In genomic region chr2:180706694-180707093, GRCh38 we compare ENCODE assay signal across 20 cellular contexts.
"Had no signal": no experiment of that assay in that cellular context is flagged by ENCODE, and none has a peak within 500 bp of the region (broad histone marks: within the 10 kb centered on the region; RNA-seq: fewer than 3 reads in every experiment).

No MANE protein-coding gene starts in this region.

- FAIRE-seq: endometrium had no signal

- H3K27ac ChIP-seq: brain microvascular endothelial cell, left lung, sigmoid colon, spleen, upper lobe of right lung had no signal

- H3K27ac Mint-ChIP-seq: activated CD4-positive, alpha-beta T cell treated with anti-CD3 and anti-CD28 coated beads, Interleukin-2, amount 10 ng/mL, durations not matched to agents 24 days and 14 days; activated CD8-positive, alpha-beta T cell treated with anti-CD3 and anti-CD28 coated beads, Interleukin-2, amount 10 ng/mL, durations not matched to agents 7 days and 5 days; activated naive CD4-positive, alpha-beta T cell treated with anti-CD3 and anti-CD28 coated beads, Interleukin-2, amount 10 ng/mL, durations not matched to agents 7 days and 5 days; activated naive CD8-positive, alpha-beta T cell treated with anti-CD3 and anti-CD28 coated beads, Interleukin-2, amount 50 U/mL, for 24 hours; natural killer cell had no signal

- H3K4me3 Mint-ChIP-seq: activated CD4-positive, alpha-beta T cell treated with anti-CD3 and anti-CD28 coated beads, Interleukin-2, amount 10 ng/mL, durations not matched to agents 24 days and 14 days; activated CD8-positive, alpha-beta T cell treated with anti-CD3 and anti-CD28 coated beads, Interleukin-2, amount 10 ng/mL, durations not matched to agents 7 days and 5 days; activated naive CD4-positive, alpha-beta T cell treated with anti-CD3 and anti-CD28 coated beads, Interleukin-2, amount 10 ng/mL, durations not matched to agents 7 days and 5 days; activated naive CD8-positive, alpha-beta T cell treated with anti-CD3 and anti-CD28 coated beads, Interleukin-2, amount 50 U/mL, for 24 hours; activated T-cell treated with anti-CD3 and anti-CD28 coated beads, Interleukin-2, amount 50 U/mL, for 4 hours; central memory CD8-positive, alpha-beta T cell; natural killer cell had no signal

- H3K4me1 Mint-ChIP-seq: activated CD4-positive, alpha-beta T cell treated with anti-CD3 and anti-CD28 coated beads, Interleukin-2, amount 10 ng/mL, durations not matched to agents 24 days and 14 days; activated naive CD4-positive, alpha-beta T cell treated with anti-CD3 and anti-CD28 coated beads, Interleukin-2, amount 10 ng/mL, durations not matched to agents 7 days and 5 days; activated naive CD8-positive, alpha-beta T cell treated with anti-CD3 and anti-CD28 coated beads, Interleukin-2, amount 50 U/mL, for 24 hours; central memory CD8-positive, alpha-beta T cell; natural killer cell had no signal

- H3K9me3 Mint-ChIP-seq: activated CD4-positive, alpha-beta T cell treated with anti-CD3 and anti-CD28 coated beads, Interleukin-2, amount 10 ng/mL, durations not matched to agents 24 days and 14 days; activated naive CD4-positive, alpha-beta T cell treated with anti-CD3 and anti-CD28 coated beads, Interleukin-2, amount 10 ng/mL, durations not matched to agents 7 days and 5 days; activated naive CD8-positive, alpha-beta T cell treated with anti-CD3 and anti-CD28 coated beads, Interleukin-2, amount 50 U/mL, for 24 hours; activated T-cell treated with anti-CD3 and anti-CD28 coated beads, Interleukin-2, amount 50 U/mL, for 4 hours; central memory CD8-positive, alpha-beta T cell; natural killer cell had no signal

- DNase-seq: activated CD4-positive, alpha-beta T cell treated with anti-CD3 and anti-CD28 coated beads, Interleukin-2, amount 10 ng/mL, durations not matched to agents 24 days and 14 days; activated CD8-positive, alpha-beta T cell treated with anti-CD3 and anti-CD28 coated beads, Interleukin-2, amount 10 ng/mL, durations not matched to agents 7 days and 5 days; activated naive CD4-positive, alpha-beta T cell treated with anti-CD3 and anti-CD28 coated beads, Interleukin-2, amount 10 ng/mL, durations not matched to agents 7 days and 5 days; activated naive CD8-positive, alpha-beta T cell treated with anti-CD3 and anti-CD28 coated beads, Interleukin-2, amount 50 U/mL, for 24 hours; activated T-cell treated with anti-CD3 and anti-CD28 coated beads, Interleukin-2, amount 50 U/mL, for 4 hours; aorta; brain microvascular endothelial cell; cortex of kidney; erythroblast; foreskin melanocyte; left lung; natural killer cell; posterior cingulate gyrus; sigmoid colon; spleen; stimulated activated naive CD4-positive, alpha-beta T cell; T1000; upper lobe of right lung had no signal

- H3K4me1 ChIP-seq: left lung, sigmoid colon, spleen, upper lobe of right lung had no signal

- H3K36me3 Mint-ChIP-seq: activated naive CD4-positive, alpha-beta T cell treated with anti-CD3 and anti-CD28 coated beads, Interleukin-2, amount 10 ng/mL, durations not matched to agents 7 days and 5 days; natural killer cell had no signal

- H3K27me3 ChIP-seq: brain microvascular endothelial cell, left lung, sigmoid colon, spleen, upper lobe of right lung had no signal

- H3K27me3 Mint-ChIP-seq: activated CD4-positive, alpha-beta T cell treated with anti-CD3 and anti-CD28 coated beads, Interleukin-2, amount 10 ng/mL, durations not matched to agents 24 days and 14 days; activated naive CD4-positive, alpha-beta T cell treated with anti-CD3 and anti-CD28 coated beads, Interleukin-2, amount 10 ng/mL, durations not matched to agents 7 days and 5 days; activated naive CD8-positive, alpha-beta T cell treated with anti-CD3 and anti-CD28 coated beads, Interleukin-2, amount 50 U/mL, for 24 hours; central memory CD8-positive, alpha-beta T cell had no signal

- H3K36me3 ChIP-seq: brain microvascular endothelial cell, left lung, sigmoid colon, spleen, upper lobe of right lung had no signal

- H3K4me3 ChIP-seq: left lung, sigmoid colon, spleen, upper lobe of right lung had no signal
